18 cellular contexts compared by ENCODE assay signal in the genomic region with DNA sequence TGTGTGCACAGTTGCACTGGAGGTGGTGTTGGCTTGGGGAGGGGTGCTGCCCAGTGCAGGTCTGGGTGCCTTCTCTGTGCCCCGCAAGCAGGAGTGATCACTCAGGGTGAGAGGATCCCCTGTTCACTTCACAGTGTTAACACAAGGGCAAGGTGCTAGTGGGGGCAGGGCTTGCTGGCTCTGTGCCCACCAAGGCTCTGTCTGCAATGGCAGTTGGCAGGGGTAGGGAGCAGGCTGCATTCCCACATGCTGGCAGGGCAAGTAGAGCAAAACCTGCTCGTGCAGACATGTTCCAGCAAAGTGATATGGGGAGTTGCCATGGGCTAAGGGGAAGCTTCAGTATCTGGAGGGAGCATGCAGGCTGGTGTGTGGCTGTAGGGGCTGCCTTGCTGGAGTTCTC.
A peak's percentile ranks its signal among the peaks of the same experiment; 100 is the strongest.
DNase-seq lines count a peak whose midpoint lies in the region; ATAC-seq, FAIRE-seq and TF ChIP-seq lines count a peak whose summit lies in the region.
"Had no signal": no experiment of that assay in that cellular context is flagged by ENCODE, and none has a peak within 500 bp of the region (broad histone marks: within the 10 kb centered on the region; RNA-seq: fewer than 3 reads in every experiment).

No MANE protein-coding gene starts in this region.

- H3K4me3 ChIP-seq in left ventricle myocardium inferior (no peak overlapping the region), right cardiac atrium (ENCODE audit: low read length) (no peak overlapping the region), bronchial epithelial cell (ENCODE audit: low read depth, low read length) (no peak overlapping the region), keratinocyte (ENCODE audit: control insufficient read depth in 2 of 3, extremely low read depth in 1 of 3, insufficient read depth in 2 of 3, low read depth in 1 of 3, low read length in 3 of 3) (no peak overlapping the region)

- intact Hi-C loops in left ventricle myocardium inferior (cut with micrococcal nuclease) (no loop called here), right cardiac atrium (cut with DNase I) (no loop called here), head of caudate nucleus (cut with DNase I) (no loop called here)

- no peaks in the 10 kb centered on the region for H3K9me1 ChIP-seq in keratinocyte (ENCODE audit: control insufficient read depth, extremely low read depth, insufficient read depth, low read length)

- H3K27ac ChIP-seq in left ventricle myocardium inferior (replicated peaks) = no peak overlapping the region
- no peak overlapping the region for H3K27ac ChIP-seq in right cardiac atrium (ENCODE audit: low read length)
- no peak overlapping the region for H3K27ac ChIP-seq in keratinocyte (ENCODE audit: control insufficient read depth, insufficient read depth, low read length)

- 67% methylated on average over 2 of the region's 2 CpGs for WGBS in right cardiac atrium

- H3K9me3 ChIP-seq in left ventricle myocardium inferior (replicated peaks) (no peaks in the 10 kb centered on the region), right cardiac atrium (ENCODE audit: control insufficient read depth, low read length) (no peaks in the 10 kb centered on the region), keratinocyte (ENCODE audit: control insufficient read depth, low read depth, low read length) (no peaks in the 10 kb centered on the region)

- no peak overlapping the region for H3K4me2 ChIP-seq in keratinocyte (ENCODE audit: control insufficient read depth, extremely low read depth, insufficient read depth, low read depth, low read length)

- dilution Hi-C loops in keratinocyte (cut with MboI; ENCODE audit: extremely low pct_ligation_motif_present, low sequenced_read_pairs) = no loop called here

- peak overlapping the region; percentile 44 for H2AFZ ChIP-seq in keratinocyte (ENCODE audit: control insufficient read depth, low read length)

- H3K79me2 ChIP-seq in keratinocyte (ENCODE audit: control insufficient read depth, insufficient read depth, low read length) = no peaks in the 10 kb centered on the region

- no peaks in the 10 kb centered on the region for H3K36me3 ChIP-seq in left ventricle myocardium inferior
- H3K36me3 ChIP-seq in bronchial epithelial cell (ENCODE audit: control insufficient read depth, insufficient read depth, low read length) = no peaks in the 10 kb centered on the region
- no peaks in the 10 kb centered on the region for H3K36me3 ChIP-seq in keratinocyte (ENCODE audit: control insufficient read depth in 2 of 2, extremely low read depth in 1 of 2, insufficient read depth in 2 of 2, low read length in 2 of 2)

- H3K27me3 ChIP-seq in left ventricle myocardium inferior (ENCODE audit: low read depth) = no peaks in the 10 kb centered on the region
- no peaks in the 10 kb centered on the region for H3K27me3 ChIP-seq in right cardiac atrium (ENCODE audit: control insufficient read depth, insufficient read depth)
- H3K27me3 ChIP-seq in bronchial epithelial cell (ENCODE audit: control insufficient read depth, insufficient read depth, low read length) = no peaks in the 10 kb centered on the region
- H3K27me3 ChIP-seq in keratinocyte (ENCODE audit: control insufficient read depth, extremely low read depth, insufficient read depth, low read length) = no peaks in the 10 kb centered on the region

- H3K9ac ChIP-seq in keratinocyte (ENCODE audit: control insufficient read depth, extremely low read depth, insufficient read depth, low read length) = no peak overlapping the region

- H3K4me1 ChIP-seq in left ventricle myocardium inferior = no peaks in the 10 kb centered on the region
- no peaks in the 10 kb centered on the region for H3K4me1 ChIP-seq in right cardiac atrium (ENCODE audit: control insufficient read depth, insufficient read depth, low read length)
- H3K4me1 ChIP-seq in keratinocyte (ENCODE audit: control insufficient read depth, extremely low read depth, insufficient read depth, low read length) = peaks cover 7% of the 10 kb centered on the region

- H4K20me1 ChIP-seq in keratinocyte (ENCODE audit: control insufficient read depth, extremely low read depth, insufficient read depth, low read length) = no peaks in the 10 kb centered on the region

- DNase-seq in left ventricle myocardium inferior = peak; percentile 13
- no peak for DNase-seq in right cardiac atrium
- DNase-seq in bronchial epithelial cell (ENCODE audit: low read depth) = peak; percentile 60
- no peak for DNase-seq in keratinocyte (ENCODE audit: low read depth, low spot score)
- no peak for DNase-seq in NCI-H1417 treated with DMSO at 0.1 percent for 48 hours (lab: John Stamatoyannopoulos, UW)
- no peak for DNase-seq in LoVo (ENCODE audit: low spot score)
- no peak for DNase-seq in head of caudate nucleus
- DNase-seq: CD4-positive, CD25-positive, alpha-beta regulatory T cell; IMR-90; NCI-H1436; NCI-H187 treated with DMSO at 0.1 percent for 48 hours; NCI-H2107; NCI-H226; NCI-H526; OCI-M1; SHP77 had no signal

- TF ChIP-seq CTCF in left ventricle myocardium inferior (IDR thresholded peaks at IDR 0.05; ENCODE audit: borderline replicate concordance) (no peak), bronchial epithelial cell (IDR thresholded peaks at IDR 0.05; ENCODE audit: insufficient read depth, low read length, severe bottlenecking) (no peak), keratinocyte (optimal IDR thresholded peaks at IDR 0.05 in 1 of 3, IDR thresholded peaks at IDR 0.05 in 1 of 3, conservative IDR thresholded peaks at IDR 0.05 in 1 of 3; ENCODE audit: extremely low read depth in 1 of 3, insufficient read depth in 2 of 3, low read length in 3 of 3) (no peak)

- FAIRE-seq in bronchial epithelial cell (lab: Jason Lieb, UNC) = peak; percentile 7
- FAIRE-seq in keratinocyte (lab: Jason Lieb, UNC) = no peak
- FAIRE-seq: H1 had no signal

- ATAC-seq in right cardiac atrium = no peak
- ATAC-seq: HCT116 had no signal

Comparison
In these comparisons a context has a peak if more than half of its experiments do, and no peak if none do; other contexts are left out.
1. DNase-seq: peak in left ventricle myocardium inferior (single experiment) and bronchial epithelial cell (single experiment); none in right cardiac atrium (0 of 3), keratinocyte (single experiment), NCI-H1417 treated with DMSO at 0.1 percent for 48 hours (single experiment), LoVo (single experiment) and head of caudate nucleus (0 of 42).